Comparison of ENCODE assay signal across 8 cellular contexts in the genomic region with DNA sequence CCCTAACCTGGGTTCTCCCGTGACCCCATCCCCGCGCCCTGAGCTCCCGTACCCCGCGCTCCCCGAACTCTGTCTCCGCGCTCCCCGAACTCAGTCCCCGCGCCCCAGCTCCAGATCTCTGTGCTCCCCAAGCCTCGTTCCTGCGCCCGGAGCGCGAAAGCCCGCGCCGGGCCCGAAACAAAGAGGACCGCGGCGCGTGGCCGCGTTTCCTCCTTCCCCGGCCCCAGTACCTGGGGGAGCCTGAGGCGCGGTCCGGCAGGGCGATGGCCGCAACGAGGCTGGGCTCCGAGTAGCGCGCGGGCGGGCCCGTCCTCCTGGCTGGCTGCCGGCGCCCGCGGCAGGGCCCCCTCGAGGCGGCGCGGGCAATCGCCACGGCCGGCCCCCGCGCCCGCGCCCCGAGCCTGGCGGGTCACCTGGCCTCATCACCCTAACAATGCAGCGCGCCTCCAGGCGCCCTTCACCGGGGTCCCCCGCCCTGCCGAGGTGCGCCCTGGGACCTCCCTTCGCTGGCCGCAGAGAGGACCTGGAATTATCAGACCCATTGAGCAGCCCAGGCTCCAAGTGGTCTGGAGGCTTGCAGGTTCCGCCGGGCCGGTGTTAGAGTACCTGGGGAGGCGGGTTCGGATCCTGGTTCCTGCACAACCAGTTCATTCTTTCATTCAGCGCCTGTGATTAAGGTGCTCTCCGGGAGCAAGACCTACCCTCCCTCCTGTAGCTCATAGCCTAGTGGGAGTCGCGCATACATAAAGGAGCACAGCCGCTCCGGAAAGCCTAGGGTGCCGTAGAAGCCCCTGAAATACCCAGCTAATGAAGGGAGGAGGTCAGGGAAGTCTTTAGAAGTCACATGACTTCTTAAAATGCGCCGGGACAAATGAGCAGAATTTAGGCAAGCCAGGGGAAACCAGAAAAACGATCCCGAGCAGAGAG. TPM values are rescaled to one million over a fixed set of nuclear protein-coding genes. Genes with fewer than 3 reads are reported as not detected.
DNase-seq lines count a peak whose midpoint lies in the region; ATAC-seq and TF ChIP-seq lines count a peak whose summit lies in the region.

A gene (minus strand): TSS at position 291 of the 927 bp plus-strand sequence. CDS start 142,475 bp downstream, outside the sequence.

- peaks cover 8% of the 10 kb centered on the region for H3K36me3 Mint-ChIP-seq in chondrocyte (ENCODE audit: low read depth)

- H3K4me3 ChIP-seq in BLaER1 = peak within 1 kb of the TSS; percentile 79

- H3K27me3 ChIP-seq in BLaER1 = peaks cover 41% of the 10 kb centered on the region

- H3K27ac ChIP-seq in BLaER1 = peak within 1 kb of the TSS; percentile 80

- peaks cover 50% of the 10 kb centered on the region for H3K4me1 ChIP-seq in BLaER1

- H3K9me3 Mint-ChIP-seq in chondrocyte (ENCODE audit: low read depth) = no peaks in the 10 kb centered on the region

- H3K9me3 ChIP-seq in BLaER1 = no peaks in the 10 kb centered on the region; the same call in 1 of the 2 replicates

- peak within 1 kb of the TSS; percentile 99 for H3K27ac Mint-ChIP-seq in chondrocyte (ENCODE audit: unreplicated experiment)

- TF ChIP-seq CTCF in chondrocyte (IDR thresholded peaks at IDR 0.05) = peak; percentile 63
- TF ChIP-seq CTCF in subcutaneous adipose tissue (IDR thresholded peaks at IDR 0.05; ENCODE audit: low read depth) = no peak

- H3K27me3 Mint-ChIP-seq in chondrocyte (ENCODE audit: low read depth) = no peaks in the 10 kb centered on the region

- no peaks in the 10 kb centered on the region for H4K20me1 ChIP-seq in BLaER1

- peak; percentile 60 for DNase-seq in M059J (ENCODE audit: low read depth)
- DNase-seq in chondrocyte (ENCODE audit: low spot score) = no peak
- DNase-seq in left lobe of liver (ENCODE audit: low spot score) = peak; percentile 67
- DNase-seq in stimulated activated naive CD4-positive, alpha-beta T cell (lab: John Stamatoyannopoulos, UW) = no peak
- DNase-seq in effector CD4-positive, alpha-beta T cell = no peak

- ATAC-seq in left lobe of liver = peak; percentile 82
- ATAC-seq in HG03469 (IDR thresholded peaks at IDR 0.05; ENCODE audit: unreplicated experiment) = no peak

- peak within 1 kb of the TSS; percentile 100 for H3K4me2 ChIP-seq in BLaER1

- no peaks in the 10 kb centered on the region for H3K36me3 ChIP-seq in BLaER1

- peak within 1 kb of the TSS; percentile 83 for H3K9ac ChIP-seq in BLaER1

- H3K4me3 Mint-ChIP-seq in chondrocyte (ENCODE audit: unreplicated experiment) = peak within 1 kb of the TSS; percentile 98

- H3K4me1 Mint-ChIP-seq in chondrocyte (ENCODE audit: low read depth) = peaks cover 77% of the 10 kb centered on the region

RNA-seq across cellular contexts. Expression of the gene that starts here (rescaled TPM):
- 75.0 and 115 TPM in 2 replicates for total RNA-seq in M059J (2014; rRNA removed; shearing (Covaris generic))
- total RNA-seq in chondrocyte (320 to 433 TPM (median 426 TPM) in 3 replicates), left lobe of liver (47.2 TPM), subcutaneous adipose tissue (100 to 1,000 TPM; 104 to 137 (median 110) TPM)

Comparison
In these comparisons a context has a peak if more than half of its experiments do, and no peak if none do; other contexts are left out.
1. DNase-seq: peak in M059J (single experiment) and left lobe of liver (single experiment); none in chondrocyte (single experiment), stimulated activated naive CD4-positive, alpha-beta T cell (0 of 6) and effector CD4-positive, alpha-beta T cell (single experiment).